ENCODE assay signal across 25 cellular contexts in the genomic region with DNA sequence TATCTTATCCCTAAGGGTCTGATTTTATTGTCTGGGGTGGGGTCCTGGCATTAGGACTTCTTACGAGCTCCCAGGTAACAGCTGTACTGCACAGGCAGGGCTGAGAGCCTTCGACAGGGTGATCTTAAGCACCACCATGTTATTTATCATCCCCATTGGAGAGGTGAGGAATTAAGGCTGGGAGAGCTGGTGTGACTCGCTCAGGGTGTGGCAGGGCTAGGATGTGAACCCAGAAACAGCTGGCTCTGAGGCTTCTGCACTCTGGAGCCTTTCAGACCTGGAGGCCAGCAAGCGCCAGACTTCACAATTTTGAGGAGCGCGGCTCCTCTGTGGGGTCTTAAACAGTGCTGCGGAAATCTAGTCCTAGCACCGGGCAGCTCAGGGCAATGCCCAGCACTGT. TPM values are rescaled to one million over a fixed set of nuclear protein-coding genes. Genes with fewer than 3 reads are reported as not detected.
DNase-seq lines count a peak whose midpoint lies in the region; ATAC-seq and TF ChIP-seq lines count a peak whose summit lies in the region.
"Had no signal": no experiment of that assay in that cellular context is flagged by ENCODE, and none has a peak within 500 bp of the region (broad histone marks: within the 10 kb centered on the region; RNA-seq: fewer than 3 reads in every experiment).

No MANE protein-coding gene starts in this region.

- H3K36me3 Mint-ChIP-seq in MCF 10A (ENCODE audit: insufficient read depth, unreplicated experiment): peaks cover 38% of the 10 kb centered on the region

- peak; percentile 44 for DNase-seq in MCF 10A (ENCODE audit: unreplicated experiment)
- no peak for DNase-seq in breast epithelium (ENCODE audit: low spot score in 2 of 2)
- no peak for DNase-seq in RWPE2 (ENCODE audit: low spot score)
- DNase-seq in fibroblast of pulmonary artery (ENCODE audit: low read depth): peak; percentile 11
- no peak for DNase-seq in thoracic aorta (ENCODE audit: low spot score)
- no peak for DNase-seq in SK-N-SH
- no peak for DNase-seq in vagina (ENCODE audit: extremely low spot score in 2 of 2)
- DNase-seq in stimulated activated CD4-positive, alpha-beta T cell treated with anti-CD3 and anti-CD28 coated beads, Interleukin-15, amount 100 ng/mL, for 24 hours: no peak
- DNase-seq: activated CD4-positive, alpha-beta T cell treated with anti-CD3 and anti-CD28 coated beads for 36 hours; activated naive CD4-positive, alpha-beta T cell treated with anti-CD3 and anti-CD28 coated beads, Interleukin-2, amount 50 U/mL, for 16 hours; activated T-cell treated with anti-CD3 and anti-CD28 coated beads, Interleukin-2, amount 50 U/mL, for 48 hours; dorsolateral prefrontal cortex; lower lobe of right lung; NCI-H187; NCI-H345; NCI-H82; OCI-M1; stimulated activated CD4-positive, alpha-beta T cell treated with anti-CD3 and anti-CD28 coated beads, Interleukin-4, amount 100 ng/mL, for 1 hour; stimulated activated naive CD4-positive, alpha-beta T cell treated with Interleukin-2 at 50 U/mL for 16 hours; T-cell; tibial artery had no signal

- no peaks in the 10 kb centered on the region for H3K27me3 Mint-ChIP-seq in MCF 10A (ENCODE audit: insufficient read depth, unreplicated experiment)
- H3K27me3 Mint-ChIP-seq: activated CD4-positive, alpha-beta T cell treated with anti-CD3 and anti-CD28 coated beads for 36 hours; B cell; T-cell had no signal

- CTCF ChIA-PET in MCF 10A (lab: Yijun Ruan, JAX): interaction anchor here (0.6 to 7.7 kb wide), 6 partner anchors 11 to 242 kb away, joined by 3 to 68 read pairs (median 4); no protein-coding TSS in a partner anchor
- CTCF ChIA-PET in SK-N-SH (lab: Yijun Ruan, JAX): interaction anchor here (1.3 to 28.7 kb wide), 4 partner anchors 10 to 102 kb away, joined by 4 to 753 read pairs (median 22); a partner anchor contains a TSS

- no peak for TF ChIP-seq EP300 in SK-N-SH (IDR thresholded peaks at IDR 0.05; ENCODE audit: borderline replicate concordance in 1 of 2, low read depth in 1 of 2, low read length in 1 of 2)

- H3K27ac ChIP-seq in breast epithelium: no peak overlapping the region
- H3K27ac ChIP-seq in RWPE2 (ENCODE audit: poor library complexity, severe bottlenecking): no peak overlapping the region
- peak overlapping the region; percentile 83 to 87 for H3K27ac ChIP-seq in thoracic aorta
- no peak overlapping the region for H3K27ac ChIP-seq in SK-N-SH (ENCODE audit: low read depth in 2 of 2, low read length in 1 of 2)
- H3K27ac ChIP-seq in vagina: no peak overlapping the region
- H3K27ac ChIP-seq: 22Rv1, epithelial cell of prostate, lower lobe of right lung had no signal

- H3K9me2 ChIP-seq in SK-N-SH: no peaks in the 10 kb centered on the region

- H3K9me3 ChIP-seq in breast epithelium (no peaks in the 10 kb centered on the region), RWPE2 (ENCODE audit: severe bottlenecking) (no peaks in the 10 kb centered on the region), thoracic aorta (no peaks in the 10 kb centered on the region), SK-N-SH (no peaks in the 10 kb centered on the region), vagina (no peaks in the 10 kb centered on the region)
- H3K9me3 ChIP-seq: lower lobe of right lung, tibial artery had no signal

- no peaks in the 10 kb centered on the region for H3K9me3 Mint-ChIP-seq in MCF 10A (ENCODE audit: unreplicated experiment)
- H3K9me3 Mint-ChIP-seq: T-cell had no signal

- no peak overlapping the region for H2AFZ ChIP-seq in SK-N-SH (ENCODE audit: low read depth)

- no peaks in the 10 kb centered on the region for H4K20me1 ChIP-seq in SK-N-SH (ENCODE audit: insufficient read depth)

- TF ChIP-seq CTCF in MCF 10A (IDR thresholded peaks at IDR 0.05; ENCODE audit: unreplicated experiment) (no peak), breast epithelium (IDR thresholded peaks at IDR 0.05) (no peak), RWPE2 (IDR thresholded peaks at IDR 0.05; ENCODE audit: poor library complexity, severe bottlenecking) (no peak), fibroblast of pulmonary artery (IDR thresholded peaks at IDR 0.05; ENCODE audit: low read length, missing control alignments) (no peak), thoracic aorta (IDR thresholded peaks at IDR 0.05) (no peak), SK-N-SH (IDR thresholded peaks at IDR 0.05) (no peak), vagina (IDR thresholded peaks at IDR 0.05) (no peak)

- ATAC-seq in RWPE2 (ENCODE audit: low read depth): peak; percentile 73
- ATAC-seq in thoracic aorta (ENCODE audit: insufficient number of reproducible peaks, low FRiP score, low read depth): no peak
- ATAC-seq: activated CD4-positive, alpha-beta T cell treated with anti-CD3 and anti-CD28 coated beads for 36 hours; lower lobe of right lung; T-cell had no signal

- peaks cover 5% of the 10 kb centered on the region for H3K4me1 Mint-ChIP-seq in MCF 10A (ENCODE audit: insufficient read depth, unreplicated experiment)
- H3K4me1 Mint-ChIP-seq: activated CD4-positive, alpha-beta T cell treated with anti-CD3 and anti-CD28 coated beads for 36 hours; B cell; T-cell had no signal

- intact Hi-C loops in MCF 10A (cut with micrococcal nuclease) (no loop called here), breast epithelium (cut with DNase I; ENCODE audit: low total_unique reads) (loop anchor here (1.0 kb wide), 1 partner anchor 44 kb away; no protein-coding TSS in a partner anchor), vagina (cut with DNase I) (no loop called here)

- POLR2A ChIA-PET in MCF 10A (lab: Yijun Ruan, JAX) (interaction anchor here (0.7 to 1.4 kb wide), 3 partner anchors 12 to 243 kb away, joined by 3 to 4 read pairs (median 4); no protein-coding TSS in a partner anchor), SK-N-SH (lab: Yijun Ruan, JAX) (no interaction called here)

- H3K4me2 ChIP-seq in SK-N-SH: no peak overlapping the region
- H3K4me2 ChIP-seq: smooth muscle cell had no signal

- no peaks in the 10 kb centered on the region for H3K27me3 ChIP-seq in breast epithelium
- H3K27me3 ChIP-seq in RWPE2 (ENCODE audit: insufficient read depth, poor library complexity, severe bottlenecking): no peaks in the 10 kb centered on the region
- no peaks in the 10 kb centered on the region for H3K27me3 ChIP-seq in thoracic aorta (replicated peaks; ENCODE audit: insufficient read depth)
- H3K27me3 ChIP-seq in SK-N-SH (ENCODE audit: insufficient read depth): no peaks in the 10 kb centered on the region
- no peaks in the 10 kb centered on the region for H3K27me3 ChIP-seq in vagina
- H3K27me3 ChIP-seq: dorsolateral prefrontal cortex, tibial artery had no signal

- 97% methylated on average over 5 of the region's 8 CpGs for WGBS in SK-N-SH (ENCODE audit: low lambda C conversion rate)

- H3K79me2 ChIP-seq in SK-N-SH (ENCODE audit: insufficient read depth): no peaks in the 10 kb centered on the region

- H3K36me3 ChIP-seq in breast epithelium: peaks cover 9% of the 10 kb centered on the region
- H3K36me3 ChIP-seq in RWPE2 (ENCODE audit: low read depth): peaks cover 11% of the 10 kb centered on the region; the same call in 1 of the 2 replicates
- H3K36me3 ChIP-seq in thoracic aorta: peaks cover 69% of the 10 kb centered on the region
- peaks cover 28 to 64% of the 10 kb centered on the region in 2 experiments for H3K36me3 ChIP-seq in SK-N-SH (replicated peaks in 1 of 2; ENCODE audit: control insufficient read depth in 1 of 2, insufficient read depth in 2 of 2, low read length in 1 of 2)
- peaks cover 0 to 63% of the 10 kb centered on the region in 2 donors for H3K36me3 ChIP-seq in vagina

- no peak overlapping the region for H3K9ac ChIP-seq in SK-N-SH

- H3F3A ChIP-seq in SK-N-SH (replicated peaks; ENCODE audit: insufficient read depth): peaks cover 9% of the 10 kb centered on the region

- no peak overlapping the region for H3K27ac Mint-ChIP-seq in MCF 10A (ENCODE audit: low read depth, unreplicated experiment)
- H3K27ac Mint-ChIP-seq: activated CD4-positive, alpha-beta T cell treated with anti-CD3 and anti-CD28 coated beads for 36 hours; B cell had no signal

- H3K4me1 ChIP-seq in breast epithelium: no peaks in the 10 kb centered on the region
- H3K4me1 ChIP-seq in RWPE2 (ENCODE audit: insufficient read depth, poor library complexity, severe bottlenecking): no peaks in the 10 kb centered on the region
- H3K4me1 ChIP-seq in thoracic aorta (ENCODE audit: control insufficient read depth in 1 of 2, low read depth in 2 of 2): peaks cover 6 to 24% of the 10 kb centered on the region in 2 donors
- no peaks in the 10 kb centered on the region; a peak in 1 of 4 replicates for H3K4me1 ChIP-seq in SK-N-SH (ENCODE audit: control insufficient read depth in 1 of 2, insufficient read depth in 2 of 2, low read depth in 1 of 2, low read length in 1 of 2)
- no peaks in the 10 kb centered on the region for H3K4me1 ChIP-seq in vagina
- H3K4me1 ChIP-seq: lower lobe of right lung had no signal

- no peak overlapping the region for H3K4me3 Mint-ChIP-seq in MCF 10A (ENCODE audit: unreplicated experiment)
- H3K4me3 Mint-ChIP-seq: activated CD4-positive, alpha-beta T cell treated with anti-CD3 and anti-CD28 coated beads for 36 hours; B cell; T-cell had no signal

- no peak overlapping the region for H3K4me3 ChIP-seq in breast epithelium
- H3K4me3 ChIP-seq in RWPE2 (ENCODE audit: severe bottlenecking): no peak overlapping the region
- no peak overlapping the region for H3K4me3 ChIP-seq in fibroblast of pulmonary artery (replicated peaks; ENCODE audit: low read depth, low read length)
- no peak overlapping the region for H3K4me3 ChIP-seq in thoracic aorta
- no peak overlapping the region for H3K4me3 ChIP-seq in SK-N-SH (ENCODE audit: low read depth in 2 of 2, low read length in 1 of 2)
- H3K4me3 ChIP-seq in vagina: no peak overlapping the region
- H3K4me3 ChIP-seq: dorsolateral prefrontal cortex, lower lobe of right lung, smooth muscle cell, tibial artery had no signal

- TF ChIP-seq RAD21 in SK-N-SH (IDR thresholded peaks at IDR 0.05; ENCODE audit: low read length): no peak

- TF ChIP-seq POLR2A in breast epithelium (IDR thresholded peaks at IDR 0.05): no peak
- TF ChIP-seq POLR2A in vagina (IDR thresholded peaks at IDR 0.05): no peak

- no TSS peak for BruUV-seq in MCF 10A (replicated peaks; lab: Mats Ljungman, UMichigan)

RNA-seq across cellular contexts. Expression of a gene that starts 27.4 kb away (rescaled TPM):
- 22.9 and 25.2 TPM in 2 replicates for total RNA-seq in MCF 10A (2022)
- total RNA-seq in breast epithelium: 10 to 100 TPM; 30.7 to 37.7 (median 33.8) TPM
- total RNA-seq in thoracic aorta: 10 to 100 TPM; 55.0 to 78.2 TPM
- polyA plus RNA-seq in SK-N-SH (2012; rRNA removed): 22.1 and 24.1 TPM in 2 replicates
- polyA plus RNA-seq in SK-N-SH (2012; cell fraction: cytosol; rRNA removed): 10.5 and 14.1 TPM in 2 replicates
- 69.9 and 86.8 TPM in 2 replicates for polyA plus RNA-seq in SK-N-SH (2012; cell fraction: nucleus; rRNA removed)
- 52.8 TPM for total RNA-seq in vagina

RNA-seq across cellular contexts. Expression of a gene that starts 35.5 kb away (rescaled TPM):
- 10.9 and 13.7 TPM in 2 replicates for total RNA-seq in MCF 10A (2022)
- total RNA-seq in breast epithelium: 10 to 100 TPM; 22.6 to 28.0 (median 27.2) TPM
- 100 to 1,000 TPM in 1 of 2 donors, 10 to 100 TPM in 1; 78.8 to 149 TPM for total RNA-seq in thoracic aorta
- polyA plus RNA-seq in SK-N-SH (2012; rRNA removed): 41.4 and 52.2 TPM in 2 replicates
- 29.0 and 35.7 TPM in 2 replicates for polyA plus RNA-seq in SK-N-SH (2012; cell fraction: cytosol; rRNA removed)
- polyA plus RNA-seq in SK-N-SH (2012; cell fraction: nucleus; rRNA removed): 103 and 119 TPM in 2 replicates
- total RNA-seq in vagina: 48.9 TPM

RNA-seq across cellular contexts. Expression of a gene that starts 53.4 kb away (rescaled TPM):
- total RNA-seq in MCF 10A (2022): 84.2 and 112 TPM in 2 replicates
- total RNA-seq in breast epithelium: 10 to 100 TPM; 79.2 to 87.8 (median 84.2) TPM
- total RNA-seq in thoracic aorta: 100 to 1,000 TPM; 126 to 144 TPM
- 97.3 and 112 TPM in 2 replicates for polyA plus RNA-seq in SK-N-SH (2012; rRNA removed)
- 21.4 and 41.4 TPM in 2 replicates for polyA plus RNA-seq in SK-N-SH (2012; cell fraction: cytosol; rRNA removed)
- polyA plus RNA-seq in SK-N-SH (2012; cell fraction: nucleus; rRNA removed): 340 and 358 TPM in 2 replicates
- total RNA-seq in vagina: 123 TPM

RNA-seq across cellular contexts. Expression of a gene that starts 57.0 kb away (rescaled TPM):
- total RNA-seq in MCF 10A (2022): 13.1 and 19.5 TPM in 2 replicates
- 10 to 100 TPM; 25.1 to 37.0 (median 29.9) TPM for total RNA-seq in breast epithelium
- 10 to 100 TPM; 20.7 to 22.6 TPM for total RNA-seq in thoracic aorta
- 57.8 and 60.9 TPM in 2 replicates for polyA plus RNA-seq in SK-N-SH (2012; rRNA removed)
- polyA plus RNA-seq in SK-N-SH (2012; cell fraction: cytosol; rRNA removed): 71.7 and 84.8 TPM in 2 replicates
- polyA plus RNA-seq in SK-N-SH (2012; cell fraction: nucleus; rRNA removed): 22.1 and 30.6 TPM in 2 replicates
- total RNA-seq in vagina: 19.6 TPM

Comparison
In these comparisons a context has a peak if more than half of its experiments do, and no peak if none do; other contexts are left out.
1. DNase-seq: peak in MCF 10A (single experiment) and fibroblast of pulmonary artery (single experiment); none in breast epithelium (0 of 2), RWPE2 (single experiment), thoracic aorta (single experiment), SK-N-SH (single experiment), vagina (0 of 2) and stimulated activated CD4-positive, alpha-beta T cell treated with anti-CD3 and anti-CD28 coated beads, Interleukin-15, amount 100 ng/mL, for 24 hours (single experiment).
2. H3K27ac ChIP-seq: peak in thoracic aorta (2 of 2); none in breast epithelium (0 of 2), RWPE2 (single experiment), SK-N-SH (0 of 2) and vagina (single experiment).